ENCODE assay signal across 14 cellular contexts in genomic region chr13:41897126-41897525, GRCh38.
DNase-seq lines count a peak whose midpoint lies in the region; ATAC-seq and TF ChIP-seq lines count a peak whose summit lies in the region.
"Had no signal": no experiment of that assay in that cellular context is flagged by ENCODE, and none has a peak within 500 bp of the region (broad histone marks: within the 10 kb centered on the region; RNA-seq: fewer than 3 reads in every experiment).

No MANE protein-coding gene starts in this region.

- intact Hi-C loops in Caco-2 (cut with micrococcal nuclease; ENCODE audit: unreplicated experiment): no loop called here

- peaks cover 5% of the 10 kb centered on the region for H3K36me3 Mint-ChIP-seq in Caco-2 (ENCODE audit: insufficient read depth, unreplicated experiment)

- no TSS peak for BruUV-seq in Caco-2 (replicated peaks; lab: Mats Ljungman, UMichigan)

- H3K27me3 ChIP-seq in Caco-2 (replicated peaks; ENCODE audit: control insufficient read depth, insufficient read depth, low read length): no peaks in the 10 kb centered on the region

- no peak overlapping the region for H3K4me3 Mint-ChIP-seq in Caco-2 (ENCODE audit: unreplicated experiment)
- H3K4me3 Mint-ChIP-seq: CD14-positive monocyte; CD8-positive, alpha-beta T cell; HFFc6 had no signal

- POLR2A ChIA-PET in Caco-2 (lab: Charles Lee): no interaction called here

- H3K9me3 Mint-ChIP-seq in Caco-2 (ENCODE audit: unreplicated experiment): no peaks in the 10 kb centered on the region
- H3K9me3 Mint-ChIP-seq: CD8-positive, alpha-beta T cell; HFFc6 had no signal

- H3K4me1 ChIP-seq in Caco-2: no peaks in the 10 kb centered on the region
- H3K4me1 ChIP-seq: HAP-1 had no signal

- no peaks in the 10 kb centered on the region for H3K27me3 Mint-ChIP-seq in Caco-2 (ENCODE audit: insufficient read depth, unreplicated experiment)

- H3K4me3 ChIP-seq in cardiac fibroblast (replicated peaks in 1 of 2; ENCODE audit: low read depth in 2 of 2, low read length in 2 of 2) (no peak overlapping the region), Caco-2 (ENCODE audit: low read depth, low read length) (no peak overlapping the region)
- H3K4me3 ChIP-seq: HAP-1, K562 had no signal

- H3K4me1 Mint-ChIP-seq in Caco-2 (ENCODE audit: low read depth, unreplicated experiment): no peaks in the 10 kb centered on the region
- H3K4me1 Mint-ChIP-seq: CD14-positive monocyte had no signal

- H3K36me3 ChIP-seq in Caco-2 (ENCODE audit: control insufficient read depth, insufficient read depth, low read length): no peaks in the 10 kb centered on the region
- H3K36me3 ChIP-seq: HAP-1 had no signal

- H3K9me3 ChIP-seq in Caco-2: 0 out of 2 replicates have a peak, but pooled peaks cover 3% of the 10 kb centered on the region
- H3K9me3 ChIP-seq: HAP-1 had no signal

- H3K27ac Mint-ChIP-seq in Caco-2 (ENCODE audit: unreplicated experiment): no peak overlapping the region
- H3K27ac Mint-ChIP-seq: CD14-positive monocyte; CD8-positive, alpha-beta T cell; HFFc6 had no signal

- DNase-seq in EH (ENCODE audit: low read depth): peak; percentile 51
- DNase-seq in LHCN-M2 (ENCODE audit: low read depth): peak; percentile 5
- peak; percentile 19 to 38 for DNase-seq in cardiac fibroblast (ENCODE audit: low read depth in 2 of 2)
- peak; percentile 64 for DNase-seq in iris pigment epithelial cell (ENCODE audit: low read depth)
- DNase-seq in middle frontal gyrus (ENCODE audit: extremely low spot score, low spot score): no peak
- DNase-seq in Caco-2: no peak
- DNase-seq: CD8-positive, alpha-beta T cell; COR-L47; DND-41; HFFc6 had no signal

- TF ChIP-seq CTCF in cardiac fibroblast (IDR thresholded peaks at IDR 0.05; ENCODE audit: low read depth, low read length): no peak
- TF ChIP-seq CTCF in Caco-2 (IDR thresholded peaks at IDR 0.05; ENCODE audit: insufficient read depth in 1 of 2, low read depth in 1 of 2, low read length in 1 of 2, severe bottlenecking in 1 of 2, unreplicated experiment in 1 of 2): no peak

- CTCF ChIA-PET in Caco-2 (lab: Charles Lee): interaction anchor here (0.5 kb wide), 1 partner anchor 548 kb away, joined by 3 read pairs; no protein-coding TSS in a partner anchor

- ATAC-seq in HG03039 (IDR thresholded peaks at IDR 0.05; ENCODE audit: unreplicated experiment): no peak
- ATAC-seq: CD8-positive, alpha-beta T cell; K562 had no signal

Comparison
In these comparisons a context has a peak if more than half of its experiments do, and no peak if none do; other contexts are left out.
1. DNase-seq: peak in EH (single experiment), LHCN-M2 (single experiment), cardiac fibroblast (2 of 2) and iris pigment epithelial cell (single experiment); none in middle frontal gyrus (single experiment) and Caco-2 (0 of 2).